ENCODE assay signal across 8 cellular contexts in the genomic region with DNA sequence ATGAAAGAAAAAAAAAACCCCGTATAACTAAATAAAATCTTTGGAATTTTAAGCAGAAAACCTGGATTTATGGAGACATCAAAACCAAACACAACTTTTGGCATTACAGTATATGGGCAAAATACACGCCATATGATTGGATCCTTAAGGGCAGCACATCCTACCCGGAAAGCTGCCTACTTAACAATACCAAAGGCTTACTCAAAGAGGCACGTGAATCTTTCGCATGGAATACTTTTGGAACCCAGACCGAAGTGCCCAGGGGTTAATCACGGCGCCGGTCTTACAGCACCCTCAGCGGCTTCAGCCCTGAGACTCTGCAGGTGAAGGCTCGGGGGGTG. TPM values are rescaled to one million over a fixed set of nuclear protein-coding genes. Genes with fewer than 3 reads are reported as not detected.
DNase-seq lines count a peak whose midpoint lies in the region; ATAC-seq and TF ChIP-seq lines count a peak whose summit lies in the region.

No MANE protein-coding gene starts in this region.

- peak overlapping the region; percentile 74 for H3K4me3 ChIP-seq in fibroblast of pulmonary artery (replicated peaks; ENCODE audit: low read depth, low read length)

- ATAC-seq in HG02852 (IDR thresholded peaks at IDR 0.05; ENCODE audit: unreplicated experiment) (peak; percentile 60), T-cell (replicated peaks in 1 of 4) (peak in 1 of 4 experiments; percentile 9), omental fat pad (ENCODE audit: low FRiP score) (peak; percentile 39)

- DNase-seq in NCI-H1105 treated with DMSO at 0.1 percent for 48 hours (lab: John Stamatoyannopoulos, UW) (peak; percentile 12), NCI-H1105 (lab: John Stamatoyannopoulos, UW) (no peak), T-cell (no peak), fibroblast of pulmonary artery (ENCODE audit: low read depth) (peak; percentile 45), omental fat pad (ENCODE audit: low spot score) (no peak), NCI-H226 (no peak)
- no peak for DNase-seq in stimulated activated CD4-positive, alpha-beta T cell treated with anti-CD3 and anti-CD28 coated beads, Interleukin-2, amount 100 ng/mL, for 24 hours

- peaks cover 22% of the 10 kb centered on the region in 2 donors for H3K27me3 Mint-ChIP-seq in T-cell

- peaks cover 14 to 18% (median 15%) of the 10 kb centered on the region in 3 donors for H3K4me1 Mint-ChIP-seq in T-cell

- no peak overlapping the region for H3K27ac Mint-ChIP-seq in T-cell

- TF ChIP-seq CTCF in fibroblast of pulmonary artery (IDR thresholded peaks at IDR 0.05; ENCODE audit: low read length, missing control alignments) (no peak), omental fat pad (IDR thresholded peaks at IDR 0.05) (no peak)

- peak overlapping the region; percentile 77 to 83 (median 80) for H3K4me3 Mint-ChIP-seq in T-cell

- no peaks in the 10 kb centered on the region for H3K36me3 Mint-ChIP-seq in T-cell

- no peaks in the 10 kb centered on the region for H3K9me3 Mint-ChIP-seq in T-cell

- POLR2A ChIA-PET in T-cell (lab: Charles Lee), result no interaction called here

- CTCF ChIA-PET in T-cell (lab: Charles Lee), result no interaction called here

RNA-seq across cellular contexts. Expression of a gene that starts 0.4 kb away (rescaled TPM):
- not detected for total RNA-seq in T-cell
- total RNA-seq in omental fat pad, result under 1 TPM in 3 of 4 donors, not detected in 1; 0.13 to 0.56 (median 0.36) TPM

RNA-seq across cellular contexts. Expression of a gene that starts 49.0 kb away (rescaled TPM):
- total RNA-seq in T-cell (10 to 100 TPM; 20.2 to 33.3 (median 28.8) TPM), omental fat pad (10 to 100 TPM; 70.7 to 98.0 (median 73.6) TPM)

Comparison
In these comparisons a context has a peak if more than half of its experiments do, and no peak if none do; other contexts are left out.
1. DNase-seq: peak in NCI-H1105 treated with DMSO at 0.1 percent for 48 hours (single experiment) and fibroblast of pulmonary artery (single experiment); none in NCI-H1105 (single experiment), T-cell (0 of 34), omental fat pad (single experiment), stimulated activated CD4-positive, alpha-beta T cell treated with anti-CD3 and anti-CD28 coated beads, Interleukin-2, amount 100 ng/mL, for 24 hours (0 of 2) and NCI-H226 (single experiment).